ENCODE assay signal across 10 cellular contexts in the genomic region with DNA sequence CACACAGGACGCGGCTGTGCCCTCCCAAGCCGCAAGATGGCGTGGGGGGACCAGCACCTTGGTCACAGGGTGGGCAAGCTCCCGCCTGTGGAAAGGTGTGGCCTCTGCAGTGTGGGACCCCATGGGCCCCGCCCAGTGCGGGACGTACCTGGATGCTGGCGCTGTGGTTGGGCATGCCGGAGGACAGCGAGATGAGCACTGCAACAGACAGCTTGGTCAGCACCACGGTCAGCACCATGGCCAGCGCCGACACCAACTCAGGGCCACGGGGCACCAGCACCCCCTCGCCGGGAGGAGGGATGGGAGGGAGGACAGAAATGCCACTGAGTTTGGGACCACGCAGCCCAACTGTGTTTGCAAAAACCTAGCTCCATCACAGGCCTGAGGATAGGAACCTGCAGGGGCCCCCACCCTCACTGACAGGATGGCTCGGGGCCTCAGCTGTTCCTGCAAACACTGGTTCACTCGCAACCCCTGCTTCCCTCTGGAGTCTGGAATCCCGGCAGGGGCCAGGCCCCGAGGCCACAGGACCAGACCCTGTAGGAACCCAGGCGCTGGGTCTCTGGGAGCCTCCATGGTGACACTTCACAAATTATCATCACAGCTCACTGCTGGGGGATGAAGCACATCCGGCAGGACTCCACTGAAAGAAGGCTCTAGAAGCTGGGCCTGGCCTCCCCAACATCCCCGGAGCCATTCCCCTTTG. TPM values are rescaled to one million over a fixed set of nuclear protein-coding genes. Genes with fewer than 3 reads are reported as not detected.
A peak's percentile ranks its signal among the peaks of the same experiment; 100 is the strongest.
DNase-seq lines count a peak whose midpoint lies in the region; ATAC-seq, FAIRE-seq and TF ChIP-seq lines count a peak whose summit lies in the region.
"Had no signal": no experiment of that assay in that cellular context is flagged by ENCODE, and none has a peak within 500 bp of the region (broad histone marks: within the 10 kb centered on the region; RNA-seq: fewer than 3 reads in every experiment).

No MANE protein-coding gene starts in this region.

- intact Hi-C loops in GM12878 (cut with micrococcal nuclease; ENCODE audit: unreplicated experiment) = no loop called here

- RAD21 ChIA-PET in GM12878 (lab: Charles Lee; ENCODE audit: unreplicated experiment) = no interaction called here

- H3K4me3 ChIP-seq in GM12878 = no peak overlapping the region

- H3K36me3 ChIP-seq in GM12878 (ENCODE audit: control insufficient read depth in 2 of 2, insufficient read depth in 2 of 2, low read length in 1 of 2) = peaks cover 6 to 40% of the 10 kb centered on the region in 2 experiments; a peak in 3 of 4 replicates

- H3K27me3 ChIP-seq in GM12878 (replicated peaks in 1 of 2; ENCODE audit: control insufficient read depth in 2 of 2, insufficient read depth in 2 of 2, low read length in 1 of 2) = no peaks in the 10 kb centered on the region

- no peaks in the 10 kb centered on the region for H3K4me1 Mint-ChIP-seq in nephron progenitor cell
- H3K4me1 Mint-ChIP-seq: T-cell had no signal

- no peak for TF ChIP-seq EP300 in Ishikawa (IDR thresholded peaks at IDR 0.05; ENCODE audit: borderline replicate concordance)
- TF ChIP-seq EP300 in GM12878 (IDR thresholded peaks at IDR 0.05; ENCODE audit: borderline replicate concordance in 1 of 2, control insufficient read depth in 1 of 2, low read depth in 2 of 2, low read length in 2 of 2) = no peak

- no peak overlapping the region for H3K27ac ChIP-seq in GM12878 (ENCODE audit: control insufficient read depth, insufficient read depth)

- H3K27ac Mint-ChIP-seq in nephron progenitor cell = no peak overlapping the region
- H3K27ac Mint-ChIP-seq: T-cell, type B pancreatic cell had no signal

- peak; percentile 62 for TF ChIP-seq POLR2A in GM12878 (IDR thresholded peaks at IDR 0.05; ENCODE audit: low read depth, low read length)

- no peak overlapping the region for H3K9ac ChIP-seq in GM12878 (ENCODE audit: control insufficient read depth, insufficient read depth, low read length)

- FAIRE-seq in GM12878 (lab: Jason Lieb, UNC) = no peak

- no TSS peak for BruUV-seq in GM12878 (replicated peaks; lab: Mats Ljungman, UMichigan)

- no peaks in the 10 kb centered on the region for H3K4me1 ChIP-seq in GM12878 (ENCODE audit: control insufficient read depth, insufficient read depth, low read length)

- no peaks in the 10 kb centered on the region for H3K27me3 Mint-ChIP-seq in nephron progenitor cell (ENCODE audit: low read depth, poor library complexity)
- H3K27me3 Mint-ChIP-seq: T-cell, type B pancreatic cell had no signal

- DNase-seq in GM12878 (ENCODE audit: low read depth, low spot score) (no peak), nephron progenitor cell (peak; percentile 82), GM10266 (ENCODE audit: extremely low spot score) (no peak), pons (ENCODE audit: low spot score) (no peak)
- DNase-seq: hippocampal formation, NCI-H1436 had no signal

- CTCF ChIA-PET in GM12878 (lab: Yijun Ruan, JAX) = interaction anchor here (0.9 to 1.4 kb wide), 2 partner anchors 17 to 105 kb away, joined by 3 read pairs; no protein-coding TSS in a partner anchor

- no peak overlapping the region for H3K4me3 Mint-ChIP-seq in nephron progenitor cell
- H3K4me3 Mint-ChIP-seq: T-cell, type B pancreatic cell had no signal

- no peak for ATAC-seq in GM12878
- no peak for ATAC-seq in HG03432 (IDR thresholded peaks at IDR 0.05; ENCODE audit: unreplicated experiment)

- SMC1A ChIA-PET in GM12878 (lab: Charles Lee; ENCODE audit: uncharacterized antibody, unreplicated experiment) = no interaction called here

- no peak overlapping the region for H3K4me2 ChIP-seq in GM12878 (ENCODE audit: control insufficient read depth, insufficient read depth)

- WGBS in GM12878 (ENCODE audit: insufficient coverage, insufficient replicate concordance, low lambda C conversion rate, missing lambda C conversion rate) = 92% methylated on average over 25 of the region's 25 CpGs

- H2AFZ ChIP-seq in GM12878 (ENCODE audit: control insufficient read depth, low read depth, low read length) = no peak overlapping the region

- in situ Hi-C loops in GM12878 (cut with MboI) = no loop called here

- POLR2A ChIA-PET in GM12878 (lab: Charles Lee) = no interaction called here

- H3K79me2 ChIP-seq in GM12878 (ENCODE audit: control insufficient read depth, insufficient read depth, low read length) = no peaks in the 10 kb centered on the region

- no peaks in the 10 kb centered on the region for H4K20me1 ChIP-seq in GM12878 (ENCODE audit: control insufficient read depth, insufficient read depth)

- no peak for TF ChIP-seq CTCF in GM12878 (IDR thresholded peaks at IDR 0.05 in 2 of 3, conservative IDR thresholded peaks at IDR 0.05 in 1 of 3; ENCODE audit: control insufficient read depth in 2 of 3, extremely low read depth in 1 of 3, insufficient read depth in 1 of 3, low read depth in 3 of 3, low read length in 3 of 3)
- no peak for TF ChIP-seq CTCF in nephron progenitor cell (IDR thresholded peaks at IDR 0.05)
- no peak for TF ChIP-seq CTCF in GM10266 (IDR thresholded peaks at IDR 0.05; ENCODE audit: control insufficient read depth, insufficient read depth, low read depth, missing control alignments)

- H3K36me3 Mint-ChIP-seq in nephron progenitor cell (ENCODE audit: low read depth) = peaks cover 9% of the 10 kb centered on the region
- H3K36me3 Mint-ChIP-seq: type B pancreatic cell had no signal

- TF ChIP-seq RAD21 in Ishikawa (IDR thresholded peaks at IDR 0.05; ENCODE audit: low read depth) (no peak), GM12878 (IDR thresholded peaks at IDR 0.05; ENCODE audit: insufficient read depth, low read depth, low read length) (no peak)

- no peaks in the 10 kb centered on the region for H3K9me3 Mint-ChIP-seq in nephron progenitor cell
- H3K9me3 Mint-ChIP-seq: T-cell, type B pancreatic cell had no signal

- no peaks in the 10 kb centered on the region for H3K9me3 ChIP-seq in GM12878 (replicated peaks; ENCODE audit: control insufficient read depth, insufficient read depth, low read length)

RNA-seq across cellular contexts. Expression of a gene that starts 27.1 kb away (rescaled TPM):
- 35.1 and 37.8 TPM in 2 replicates for total RNA-seq in GM12878 (2013; cell fraction: nucleolus; rRNA removed)
- total RNA-seq in GM12878 (2014; rRNA removed) (20.7 and 22.3 TPM in 2 replicates), GM12878 (2014; rRNA removed; fragmentation: Illumina TruSeq; extraction: Trizol) (7.2 and 7.6 TPM in 2 replicates), GM12878 (2021) (12.0 and 14.6 TPM in 2 replicates)
- polyA plus RNA-seq in GM12878 (2011; ENCODE audit: low read depth) = 16.5 TPM
- polyA plus RNA-seq in GM12878 (2011; rRNA removed) (14.2 and 22.9 TPM in 2 replicates), GM12878 (2014; fragmentation: Illumina TruSeq; extraction: Trizol) (3.8 and 7.3 TPM in 2 replicates), GM12878 (2014; fragmentation: Nextera tagmentation; extraction: Ambion mirVana) (1 to 10 TPM in 1 of 2 experiments, under 1 TPM in 1; 0.53 to 1.9 TPM), GM12878 (2014; rRNA removed) (27.1 and 30.3 TPM in 2 replicates), GM12878 (2016; fragmentation: Nextera tagmentation; extraction: Ambion mirVana) (1 to 10 TPM; 5.5 to 6.9 TPM)
- 23.3 and 39.9 TPM in 2 replicates for polyA plus RNA-seq in GM12878 (2011; cell fraction: cytosol; rRNA removed)
- 285 and 407 TPM in 2 replicates for polyA plus RNA-seq in GM12878 (2011; cell fraction: nucleus; rRNA removed)
- polyA plus RNA-seq in GM12878 (2012) = 52.8 and 57.2 TPM in 2 replicates
- polyA minus RNA-seq in GM12878 (2011; rRNA and poly(A)+ RNA removed) = 7.2 and 11.1 TPM in 2 replicates
- 4.0 and 5.9 TPM in 2 replicates for polyA minus RNA-seq in GM12878 (2011; cell fraction: cytosol; rRNA and poly(A)+ RNA removed)
- 23.2 and 25.0 TPM in 2 replicates for polyA minus RNA-seq in GM12878 (2011; cell fraction: nucleus; rRNA and poly(A)+ RNA removed)

RNA-seq across cellular contexts. Expression of a gene that starts 27.5 kb away (rescaled TPM):
- 141 and 170 TPM in 2 replicates for total RNA-seq in GM12878 (2013; cell fraction: nucleolus; rRNA removed)
- 71.8 and 74.1 TPM in 2 replicates for total RNA-seq in GM12878 (2014; rRNA removed)
- 25.6 and 26.7 TPM in 2 replicates for total RNA-seq in GM12878 (2014; rRNA removed; fragmentation: Illumina TruSeq; extraction: Trizol)
- 98.4 and 108 TPM in 2 replicates for total RNA-seq in GM12878 (2021)
- polyA plus RNA-seq in GM12878 (2011; ENCODE audit: low read depth) = 50.7 TPM
- 21.1 and 58.0 TPM in 2 replicates for polyA plus RNA-seq in GM12878 (2011; rRNA removed)
- polyA plus RNA-seq in GM12878 (2011; cell fraction: cytosol; rRNA removed) = 88.7 and 101 TPM in 2 replicates
- 363 and 377 TPM in 2 replicates for polyA plus RNA-seq in GM12878 (2011; cell fraction: nucleus; rRNA removed)
- 74.6 and 86.8 TPM in 2 replicates for polyA plus RNA-seq in GM12878 (2012)
- polyA plus RNA-seq in GM12878 (2014; fragmentation: Illumina TruSeq; extraction: Trizol) = 42.5 and 68.7 TPM in 2 replicates
- polyA plus RNA-seq in GM12878 (2014; fragmentation: Nextera tagmentation; extraction: Ambion mirVana) = 1 to 10 TPM; 1.5 to 3.0 TPM
- polyA plus RNA-seq in GM12878 (2014; rRNA removed) = 67.6 and 77.8 TPM in 2 replicates
- polyA plus RNA-seq in GM12878 (2016; fragmentation: Nextera tagmentation; extraction: Ambion mirVana) = 10 to 100 TPM; 19.4 to 60.2 TPM
- 83.2 and 90.6 TPM in 2 replicates for polyA minus RNA-seq in GM12878 (2011; rRNA and poly(A)+ RNA removed)
- polyA minus RNA-seq in GM12878 (2011; cell fraction: cytosol; rRNA and poly(A)+ RNA removed) = 49.0 and 54.4 TPM in 2 replicates
- 64.4 and 69.8 TPM in 2 replicates for polyA minus RNA-seq in GM12878 (2011; cell fraction: nucleus; rRNA and poly(A)+ RNA removed)

RNA-seq across cellular contexts. Expression of a gene that starts 27.7 kb away (rescaled TPM):
- total RNA-seq in GM12878 (2013; cell fraction: nucleolus; rRNA removed) = 153 and 159 TPM in 2 replicates
- total RNA-seq in GM12878 (2014; rRNA removed) (56.6 and 69.6 TPM in 2 replicates), GM12878 (2014; rRNA removed; fragmentation: Illumina TruSeq; extraction: Trizol) (32.7 and 40.5 TPM in 2 replicates), GM12878 (2021) (176 and 181 TPM in 2 replicates)
- polyA plus RNA-seq in GM12878 (2011; ENCODE audit: low read depth) = 73.8 TPM
- polyA plus RNA-seq in GM12878 (2011; rRNA removed) (71.7 and 229 TPM in 2 replicates), GM12878 (2014; fragmentation: Illumina TruSeq; extraction: Trizol) (54.2 and 82.9 TPM in 2 replicates), GM12878 (2014; fragmentation: Nextera tagmentation; extraction: Ambion mirVana) (10 to 100 TPM in 1 of 2 experiments, 1 to 10 TPM in 1; 7.5 to 10.9 TPM), GM12878 (2014; rRNA removed) (123 and 147 TPM in 2 replicates), GM12878 (2016; fragmentation: Nextera tagmentation; extraction: Ambion mirVana) (10 to 100 TPM; 79.3 to 79.5 TPM)
- 315 and 350 TPM in 2 replicates for polyA plus RNA-seq in GM12878 (2011; cell fraction: cytosol; rRNA removed)
- polyA plus RNA-seq in GM12878 (2011; cell fraction: nucleus; rRNA removed) = 137 and 163 TPM in 2 replicates
- polyA plus RNA-seq in GM12878 (2012) = 168 TPM in 2 replicates
- 236 and 392 TPM in 2 replicates for polyA minus RNA-seq in GM12878 (2011; rRNA and poly(A)+ RNA removed)
- 239 TPM in 2 replicates for polyA minus RNA-seq in GM12878 (2011; cell fraction: cytosol; rRNA and poly(A)+ RNA removed)
- 54.2 and 86.9 TPM in 2 replicates for polyA minus RNA-seq in GM12878 (2011; cell fraction: nucleus; rRNA and poly(A)+ RNA removed)

RNA-seq across cellular contexts. Expression of a gene that starts 39.9 kb away (rescaled TPM):
- 105 and 107 TPM in 2 replicates for total RNA-seq in GM12878 (2013; cell fraction: nucleolus; rRNA removed)
- total RNA-seq in GM12878 (2014; rRNA removed) = 9.2 and 9.5 TPM in 2 replicates
- 5.4 and 7.0 TPM in 2 replicates for total RNA-seq in GM12878 (2014; rRNA removed; fragmentation: Illumina TruSeq; extraction: Trizol)
- total RNA-seq in GM12878 (2021) = 54.7 and 59.5 TPM in 2 replicates
- polyA plus RNA-seq in GM12878 (2011; ENCODE audit: low read depth) = 4.5 TPM
- polyA plus RNA-seq in GM12878 (2011; rRNA removed) = 7.1 and 11.4 TPM in 2 replicates
- polyA plus RNA-seq in GM12878 (2011; cell fraction: cytosol; rRNA removed) = 15.1 and 16.5 TPM in 2 replicates
- polyA plus RNA-seq in GM12878 (2011; cell fraction: nucleus; rRNA removed) = 106 and 193 TPM in 2 replicates
- 17.8 and 23.1 TPM in 2 replicates for polyA plus RNA-seq in GM12878 (2012)
- polyA plus RNA-seq in GM12878 (2014; fragmentation: Illumina TruSeq; extraction: Trizol) = 2.9 and 9.6 TPM in 2 replicates
- under 1 TPM; 0.18 to 0.26 TPM for polyA plus RNA-seq in GM12878 (2014; fragmentation: Nextera tagmentation; extraction: Ambion mirVana)
- 22.2 and 29.1 TPM in 2 replicates for polyA plus RNA-seq in GM12878 (2014; rRNA removed)
- polyA plus RNA-seq in GM12878 (2016; fragmentation: Nextera tagmentation; extraction: Ambion mirVana) = 10 to 100 TPM; 10.1 to 12.9 TPM
- polyA minus RNA-seq in GM12878 (2011; rRNA and poly(A)+ RNA removed) = 21.3 and 24.5 TPM in 2 replicates
- 19.2 and 22.3 TPM in 2 replicates for polyA minus RNA-seq in GM12878 (2011; cell fraction: cytosol; rRNA and poly(A)+ RNA removed)
- polyA minus RNA-seq in GM12878 (2011; cell fraction: nucleus; rRNA and poly(A)+ RNA removed) = 26.8 and 37.7 TPM in 2 replicates
